ENCODE assay signal across 1 cellular context in the genomic region with DNA sequence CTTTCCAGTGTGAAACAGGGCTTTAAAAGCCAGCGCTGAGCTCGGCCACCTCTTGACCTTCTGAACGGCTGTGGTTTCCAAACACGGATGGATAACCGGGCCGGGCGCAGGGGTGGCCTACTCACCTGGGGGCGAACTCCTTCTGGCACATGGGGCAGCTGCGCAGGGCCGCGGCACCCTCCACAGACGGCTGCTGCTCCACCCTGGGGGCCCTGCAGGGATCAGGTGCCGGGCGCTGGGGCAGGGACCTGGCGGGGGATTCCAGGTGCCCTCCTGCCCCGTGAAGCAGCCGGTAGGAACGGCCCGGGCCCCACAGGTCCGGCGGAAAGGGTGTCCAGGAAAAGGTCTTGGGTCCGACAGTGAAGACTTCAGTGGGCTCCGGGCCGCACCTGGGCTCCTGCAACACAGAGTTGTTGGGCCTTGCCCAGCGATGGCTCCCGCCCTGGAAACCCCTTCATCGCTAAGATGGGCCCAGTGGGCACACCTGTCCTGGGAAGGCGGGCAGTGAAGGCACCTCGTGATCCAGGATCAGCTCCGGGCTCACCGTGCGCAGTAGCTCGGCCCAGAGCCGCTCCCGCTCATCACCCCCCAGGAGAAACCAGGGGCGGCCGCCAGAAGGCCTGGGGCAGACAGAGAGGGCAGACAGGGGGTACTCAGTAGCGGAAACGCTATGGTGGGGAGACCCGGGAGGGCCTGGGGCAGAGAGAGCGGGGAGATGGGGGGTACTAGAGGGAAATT.
TF ChIP-seq lines count a peak whose summit lies in the region.

No MANE protein-coding gene starts in this region.

TF ChIP-seq in HepG2, 621 proteins besides CTCF, POLR2A, EP300 and RAD21 (continued from another document):
- TF ChIP-seq SAP130 (CRISPR knock-in tag; IDR thresholded peaks at IDR 0.05; ENCODE audit: low read depth) (peak; percentile 45), ARID4A (CRISPR knock-in tag; IDR thresholded peaks at IDR 0.05; ENCODE audit: borderline replicate concordance) (peak; percentile 28; the same call in 1 of the 2 replicates), MAF1 (CRISPR knock-in tag; IDR thresholded peaks at IDR 0.05; ENCODE audit: borderline replicate concordance) (0 out of 2 replicates have a peak, but pooled peaks have one; percentile 23), ZNF891 (CRISPR knock-in tag; IDR thresholded peaks at IDR 0.05) (peak; percentile 78), AGO1 (IDR thresholded peaks at IDR 0.05; ENCODE audit: low read depth, low read length, poor library complexity, severe bottlenecking) (peak; percentile 58), ZNF510 (CRISPR knock-in tag; IDR thresholded peaks at IDR 0.05; ENCODE audit: low read depth) (0 out of 2 replicates have a peak, but pooled peaks have one; percentile 15), SOX6 (IDR thresholded peaks at IDR 0.05) (no peak), SOX6 (CRISPR knock-in tag; IDR thresholded peaks at IDR 0.05) (0 out of 2 replicates have a peak, but pooled peaks have one; percentile 25)
